ENCODE assay signal across 24 cellular contexts in the genomic region with DNA sequence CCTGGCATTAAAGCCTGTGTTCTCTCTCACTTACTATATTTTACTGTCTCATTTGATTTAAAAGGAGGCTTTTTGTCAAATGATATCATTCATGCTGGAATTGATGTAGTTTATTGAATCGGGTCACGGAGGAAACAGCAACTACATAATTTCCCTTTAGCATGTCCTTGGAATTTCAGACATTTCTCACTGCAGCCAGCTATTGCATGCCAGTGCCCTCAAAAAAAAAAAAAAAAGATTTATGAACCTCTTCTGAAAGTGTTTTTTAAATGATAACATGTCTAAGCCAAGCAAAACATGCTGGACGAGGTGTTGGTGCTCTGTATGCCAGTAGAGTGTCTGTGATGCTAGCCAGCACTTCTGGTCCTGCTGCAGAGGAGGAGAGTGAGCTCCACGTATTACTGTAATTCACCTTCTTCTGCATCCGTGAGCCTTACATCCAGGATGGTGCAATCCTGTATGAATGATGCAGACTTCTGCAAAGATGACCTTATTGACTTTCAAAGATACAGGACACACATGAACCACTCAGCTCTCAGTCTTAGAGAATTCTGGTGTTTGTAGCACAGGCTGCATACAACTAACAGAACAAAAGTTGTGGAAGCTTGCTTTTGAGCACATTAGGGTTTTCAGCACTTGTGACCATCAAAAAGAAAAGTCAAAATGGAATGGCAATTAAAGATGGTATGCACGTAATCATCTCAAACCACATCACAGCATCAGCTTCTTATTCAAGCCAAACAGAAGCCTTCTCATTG. TPM values are rescaled to one million over a fixed set of nuclear protein-coding genes. Genes with fewer than 3 reads are reported as not detected.
DNase-seq lines count a peak whose midpoint lies in the region; ATAC-seq and TF ChIP-seq lines count a peak whose summit lies in the region.
"Had no signal": no experiment of that assay in that cellular context is flagged by ENCODE, and none has a peak within 500 bp of the region (broad histone marks: within the 10 kb centered on the region; RNA-seq: fewer than 3 reads in every experiment).

No MANE protein-coding gene starts in this region.

- H3K4me3 ChIP-seq in DND-41 (ENCODE audit: low read depth in 1 of 2, low read length in 2 of 2) (no peak overlapping the region), osteoblast (ENCODE audit: insufficient read depth, low read length) (no peak overlapping the region)
- H3K4me3 ChIP-seq: spleen had no signal

- H3K36me3 ChIP-seq in DND-41 (ENCODE audit: insufficient read depth, low read length): peaks cover 90% of the 10 kb centered on the region
- peaks cover 24% of the 10 kb centered on the region for H3K36me3 ChIP-seq in osteoblast (ENCODE audit: insufficient read depth, low read length)

- ATAC-seq in DND-41 (ENCODE audit: insufficient read depth, low read depth) (0 out of 3 replicates have a peak, but pooled peaks have one; percentile 8), GM21529 (IDR thresholded peaks at IDR 0.05; ENCODE audit: unreplicated experiment) (no peak)
- ATAC-seq: activated CD8-positive, alpha-beta memory T cell treated with anti-CD3 and anti-CD28 coated beads, Interleukin-2, amount 10 ng/mL, durations not matched to agents 7 days and 5 days; stimulated activated memory B cell treated with anti-CD40 and anti-IgM and Interleukin-4, amounts not matched to agents 10 μg/mL and 1 μg/mL and 100 μg/mL, for 72 hours had no signal

- H3K27me3 ChIP-seq in DND-41 (ENCODE audit: insufficient read depth, low read length, poor library complexity) (no peaks in the 10 kb centered on the region), osteoblast (ENCODE audit: insufficient read depth, low read length) (no peaks in the 10 kb centered on the region)
- H3K27me3 ChIP-seq: neutrophil, spleen had no signal

- no peak for TF ChIP-seq CTCF in DND-41 (IDR thresholded peaks at IDR 0.05; ENCODE audit: borderline replicate concordance, extremely low read depth, low read length, poor library complexity, severe bottlenecking)
- no peak for TF ChIP-seq CTCF in osteoblast (IDR thresholded peaks at IDR 0.05; ENCODE audit: extremely low read depth, low read depth, low read length)

- H3K9me3 ChIP-seq in DND-41 (ENCODE audit: insufficient read depth, low read length, severe bottlenecking) (no peaks in the 10 kb centered on the region), osteoblast (ENCODE audit: low read depth, low read length) (no peaks in the 10 kb centered on the region)
- H3K9me3 ChIP-seq: neutrophil had no signal

- H3K79me2 ChIP-seq in DND-41 (ENCODE audit: insufficient read depth, low read length) (peaks cover 97% of the 10 kb centered on the region), osteoblast (ENCODE audit: insufficient read depth, low read length) (peaks cover 50% of the 10 kb centered on the region)

- H2AFZ ChIP-seq in DND-41 (ENCODE audit: low read depth, low read length): no peak overlapping the region
- no peak overlapping the region for H2AFZ ChIP-seq in osteoblast (ENCODE audit: low read length)

- DNase-seq in DND-41: no peak
- DNase-seq in amniotic epithelial cell (ENCODE audit: low read depth): peak; percentile 47
- peak; percentile 58 for DNase-seq in fibroblast of peridontal ligament (ENCODE audit: extremely low read depth)
- no peak for DNase-seq in osteoblast (ENCODE audit: insufficient read length, low spot score, missing footprints)
- DNase-seq in GOT3 (lab: John Stamatoyannopoulos, UW): no peak
- no peak for DNase-seq in NAMALWA (ENCODE audit: low spot score)
- DNase-seq in NCI-H2081 (lab: John Stamatoyannopoulos, UW): no peak
- DNase-seq: activated CD4-positive, alpha-beta T cell treated with anti-CD3 and anti-CD28 coated beads, Interleukin-2, amount 10 ng/mL, durations not matched to agents 7 days and 5 days; activated CD8-positive, alpha-beta memory T cell treated with anti-CD3 and anti-CD28 coated beads, Interleukin-2, amount 10 ng/mL, durations not matched to agents 7 days and 5 days; activated naive CD4-positive, alpha-beta T cell treated with anti-CD3 and anti-CD28 coated beads, Interleukin-2, amount 50 U/mL, for 16 hours; aorta; C1 segment of cervical spinal cord; endodermal cell; head of caudate nucleus; mesendoderm; NCI-H1092 treated with DMSO at 0.1 percent for 48 hours; NCI-H187 treated with DMSO at 0.1 percent for 48 hours; NCI-H526 treated with DMSO at 0.1 percent for 48 hours; spleen; stimulated activated CD4-positive, alpha-beta T cell treated with anti-CD3 and anti-CD28 coated beads, Interleukin-4, amount 100 ng/mL, for 1 hour; T-helper 2 cell had no signal

- H3K9ac ChIP-seq in DND-41 (ENCODE audit: low read depth, low read length): no peak overlapping the region

- H3K4me1 ChIP-seq in DND-41 (ENCODE audit: insufficient read depth, low read length) (peaks cover 7% of the 10 kb centered on the region; the same call in 1 of the 2 replicates), osteoblast (ENCODE audit: insufficient read depth, low read length) (peaks cover 13% of the 10 kb centered on the region)

- H4K20me1 ChIP-seq in DND-41 (ENCODE audit: insufficient read depth, low read length): peaks cover 50% of the 10 kb centered on the region
- no peaks in the 10 kb centered on the region for H4K20me1 ChIP-seq in osteoblast (ENCODE audit: insufficient read depth, low read length)

- H3K4me2 ChIP-seq in DND-41 (ENCODE audit: insufficient read depth, low read length): no peak overlapping the region
- no peak overlapping the region for H3K4me2 ChIP-seq in osteoblast (ENCODE audit: insufficient read depth, low read length)

- H3K27ac ChIP-seq in DND-41 (ENCODE audit: low read length) (no peak overlapping the region), osteoblast (ENCODE audit: low read depth, low read length) (peak overlapping the region; percentile 12)
- H3K27ac ChIP-seq: neutrophil had no signal

RNA-seq across cellular contexts. Expression of a gene that starts 31.1 kb away (rescaled TPM):
- 123 and 133 TPM in 2 replicates for total RNA-seq in osteoblast

Comparison
In these comparisons a context has a peak if more than half of its experiments do, and no peak if none do; other contexts are left out.
1. DNase-seq: peak in amniotic epithelial cell (single experiment) and fibroblast of peridontal ligament (single experiment); none in DND-41 (single experiment), osteoblast (single experiment), GOT3 (single experiment), NAMALWA (single experiment) and NCI-H2081 (0 of 2).